ENCODE assay signal across 5 cellular contexts in the genomic region with DNA sequence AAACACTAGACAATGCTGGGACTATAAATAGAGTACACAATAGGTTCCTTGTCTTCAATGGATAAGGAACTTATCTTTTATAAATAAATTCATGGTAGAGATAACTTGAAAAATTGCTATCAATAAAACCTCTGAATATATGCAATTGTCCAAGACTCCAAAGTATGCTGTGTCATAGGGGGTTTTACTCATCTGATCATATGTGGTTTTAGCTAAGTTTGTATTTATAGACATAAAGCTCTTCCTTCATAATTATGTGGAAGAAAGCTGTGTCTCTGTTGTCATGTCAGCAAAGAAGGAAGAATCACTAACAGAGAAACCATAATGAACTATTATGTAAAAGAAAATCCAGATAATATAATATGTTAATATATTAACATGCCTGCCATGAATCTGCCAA.
"Had no signal": no experiment of that assay in that cellular context is flagged by ENCODE, and none has a peak within 500 bp of the region (broad histone marks: within the 10 kb centered on the region; RNA-seq: fewer than 3 reads in every experiment).

No MANE protein-coding gene starts in this region.

- DNase-seq: GM23248, GOT3, H7, HFFc6, KBM-7 had no signal
